ENCODE assay signal across 11 cellular contexts in the genomic region with DNA sequence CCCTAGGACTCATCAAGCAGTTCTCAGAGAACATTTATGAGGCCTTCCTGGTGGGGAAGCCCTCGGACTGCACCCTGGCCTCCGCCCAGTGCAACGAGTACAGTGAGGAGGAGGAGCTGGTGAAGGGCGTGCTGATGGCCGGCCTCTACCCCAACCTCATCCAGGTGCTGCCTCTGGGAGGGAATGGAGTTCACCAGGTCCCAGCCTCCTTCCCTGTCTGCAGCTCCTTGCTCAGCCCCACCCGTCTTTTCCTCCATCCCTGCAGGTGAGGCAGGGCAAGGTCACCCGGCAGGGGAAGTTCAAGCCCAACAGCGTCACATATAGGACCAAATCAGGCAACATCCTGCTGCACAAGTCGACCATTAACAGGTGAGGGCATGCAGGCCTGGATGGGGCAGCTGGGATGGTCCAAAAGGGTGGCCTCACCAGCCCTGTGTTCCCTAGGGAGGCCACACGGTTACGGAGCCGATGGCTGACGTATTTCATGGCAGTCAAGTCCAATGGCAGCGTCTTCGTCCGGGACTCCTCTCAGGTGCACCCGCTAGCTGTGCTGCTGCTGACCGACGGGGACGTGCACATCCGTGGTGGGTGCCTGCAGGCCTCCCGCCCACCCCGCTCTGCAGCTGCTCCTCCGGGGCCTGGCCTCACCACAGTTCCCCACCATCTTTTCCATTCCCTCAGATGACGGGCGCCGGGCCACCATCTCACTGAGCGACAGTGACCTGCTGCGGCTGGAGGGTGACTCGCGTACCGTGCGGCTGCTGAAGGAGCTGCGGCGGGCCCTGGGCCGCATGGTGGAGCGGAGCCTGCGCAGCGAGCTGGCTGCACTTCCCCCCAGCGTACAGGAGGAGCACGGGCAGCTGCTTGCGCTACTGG. TPM values are rescaled to one million over a fixed set of nuclear protein-coding genes. Genes with fewer than 3 reads are reported as not detected.
A peak's percentile ranks its signal among the peaks of the same experiment; 100 is the strongest.
DNase-seq lines count a peak whose midpoint lies in the region; ATAC-seq and TF ChIP-seq lines count a peak whose summit lies in the region.
"Had no signal": no experiment of that assay in that cellular context is flagged by ENCODE, and none has a peak within 500 bp of the region (broad histone marks: within the 10 kb centered on the region; RNA-seq: fewer than 3 reads in every experiment).

No MANE protein-coding gene starts in this region.

- H4K20me1 ChIP-seq in OCI-LY7 (ENCODE audit: insufficient read depth, low read length) (no peaks in the 10 kb centered on the region), neural cell (ENCODE audit: insufficient read depth) (no peaks in the 10 kb centered on the region)

- CTCF ChIA-PET in CD8-positive, alpha-beta T cell (lab: Charles Lee), result no interaction called here
- CTCF ChIA-PET in OCI-LY7 (lab: Charles Lee; ENCODE audit: unreplicated experiment), result no interaction called here

- no peaks in the 10 kb centered on the region for H3K27me3 Mint-ChIP-seq in CD8-positive, alpha-beta T cell (ENCODE audit: low read depth)
- no peaks in the 10 kb centered on the region for H3K27me3 Mint-ChIP-seq in endodermal cell (ENCODE audit: insufficient read depth)
- H3K27me3 Mint-ChIP-seq: activated CD4-positive, alpha-beta memory T cell treated with anti-CD3 and anti-CD28 coated beads, Interleukin-2, amount 10 ng/mL, durations not matched to agents 7 days and 5 days had no signal

- TF ChIP-seq RAD21 in neural cell (conservative IDR thresholded peaks at IDR 0.05), result no peak

- H2AFZ ChIP-seq in OCI-LY7 (ENCODE audit: low read length) (no peak overlapping the region), neural cell (ENCODE audit: low read depth, low read length) (no peak overlapping the region)

- H3K79me2 ChIP-seq in OCI-LY7 (ENCODE audit: insufficient read depth, low read depth, low read length), result no peaks in the 10 kb centered on the region
- no peaks in the 10 kb centered on the region for H3K79me2 ChIP-seq in neural cell (replicated peaks; ENCODE audit: insufficient read depth, low read length)

- H3K9me2 ChIP-seq in OCI-LY7 (ENCODE audit: insufficient read depth, low read length) (no peaks in the 10 kb centered on the region), neural cell (ENCODE audit: insufficient read depth, low read length) (no peaks in the 10 kb centered on the region)

- peak overlapping the region; percentile 50 for H3K27ac Mint-ChIP-seq in CD8-positive, alpha-beta T cell
- no peak overlapping the region for H3K27ac Mint-ChIP-seq in endodermal cell
- H3K27ac Mint-ChIP-seq: activated CD4-positive, alpha-beta memory T cell treated with anti-CD3 and anti-CD28 coated beads, Interleukin-2, amount 10 ng/mL, durations not matched to agents 7 days and 5 days had no signal

- no peak overlapping the region for H3K9ac ChIP-seq in endodermal cell (ENCODE audit: extremely low read depth, low read length, poor library complexity, severe bottlenecking)
- H3K9ac ChIP-seq in neural cell (ENCODE audit: low read length), result no peak overlapping the region

- H3K4me3 Mint-ChIP-seq in CD8-positive, alpha-beta T cell, result no peak overlapping the region
- no peak overlapping the region for H3K4me3 Mint-ChIP-seq in endodermal cell
- H3K4me3 Mint-ChIP-seq: activated CD4-positive, alpha-beta memory T cell treated with anti-CD3 and anti-CD28 coated beads, Interleukin-2, amount 10 ng/mL, durations not matched to agents 7 days and 5 days had no signal

- no peak overlapping the region for H3K4me2 ChIP-seq in OCI-LY7 (ENCODE audit: low read length)
- H3K4me2 ChIP-seq in neural cell (ENCODE audit: low read length), result no peak overlapping the region

- no peaks in the 10 kb centered on the region for H3K27me3 ChIP-seq in CD8-positive, alpha-beta T cell (ENCODE audit: insufficient read depth, low read length)
- H3K27me3 ChIP-seq in endodermal cell (ENCODE audit: control insufficient read depth, insufficient read depth, low read length, poor library complexity, severe bottlenecking) (no peaks in the 10 kb centered on the region), neural cell (ENCODE audit: insufficient read depth, low read depth, low read length) (no peaks in the 10 kb centered on the region), aorta (ENCODE audit: control insufficient read depth in 1 of 2, insufficient read depth in 2 of 2, low read length in 1 of 2) (no peaks in the 10 kb centered on the region)

- TF ChIP-seq CTCF in CD8-positive, alpha-beta T cell (IDR thresholded peaks at IDR 0.05), result no peak
- no peak for TF ChIP-seq CTCF in OCI-LY7 (conservative IDR thresholded peaks at IDR 0.05; ENCODE audit: low read length)
- TF ChIP-seq CTCF in endodermal cell (conservative IDR thresholded peaks at IDR 0.05), result no peak
- no peak for TF ChIP-seq CTCF in neural cell (IDR thresholded peaks at IDR 0.05; ENCODE audit: poor library complexity, severe bottlenecking)

- H3K9me3 Mint-ChIP-seq in CD8-positive, alpha-beta T cell, result no peaks in the 10 kb centered on the region
- no peaks in the 10 kb centered on the region for H3K9me3 Mint-ChIP-seq in endodermal cell
- H3K9me3 Mint-ChIP-seq: activated CD4-positive, alpha-beta memory T cell treated with anti-CD3 and anti-CD28 coated beads, Interleukin-2, amount 10 ng/mL, durations not matched to agents 7 days and 5 days had no signal

- no peak overlapping the region for H3K4me3 ChIP-seq in CD8-positive, alpha-beta T cell (ENCODE audit: low read depth, low read length)
- no peak overlapping the region for H3K4me3 ChIP-seq in OCI-LY7 (ENCODE audit: low read depth, low read length, poor library complexity, severe bottlenecking)
- no peak overlapping the region for H3K4me3 ChIP-seq in endodermal cell (ENCODE audit: low read length)
- no peak overlapping the region for H3K4me3 ChIP-seq in neural cell (ENCODE audit: low read length)
- H3K4me3 ChIP-seq in aorta (ENCODE audit: low read length in 2 of 2), result no peak overlapping the region

- POLR2A ChIA-PET in CD8-positive, alpha-beta T cell (lab: Charles Lee), result no interaction called here
- POLR2A ChIA-PET in OCI-LY7 (lab: Charles Lee), result interaction anchor here (0.6 kb wide), 1 partner anchor 331 kb away, joined by 4 read pairs; no protein-coding TSS in a partner anchor

- H3K4me1 ChIP-seq in CD8-positive, alpha-beta T cell (ENCODE audit: insufficient read depth, low read length), result no peaks in the 10 kb centered on the region
- no peaks in the 10 kb centered on the region for H3K4me1 ChIP-seq in OCI-LY7 (ENCODE audit: insufficient read depth, low read length, poor library complexity, severe bottlenecking)
- no peaks in the 10 kb centered on the region for H3K4me1 ChIP-seq in endodermal cell (ENCODE audit: control insufficient read depth, insufficient read depth, low read length)
- no peaks in the 10 kb centered on the region for H3K4me1 ChIP-seq in aorta (ENCODE audit: control insufficient read depth in 1 of 2, insufficient read depth in 2 of 2, low read length in 2 of 2)

- H3K9me3 ChIP-seq in CD8-positive, alpha-beta T cell (ENCODE audit: low read length), result no peaks in the 10 kb centered on the region
- no peaks in the 10 kb centered on the region for H3K9me3 ChIP-seq in OCI-LY7 (ENCODE audit: low read length)
- H3K9me3 ChIP-seq in endodermal cell (ENCODE audit: control insufficient read depth, low read length), result no peaks in the 10 kb centered on the region
- no peaks in the 10 kb centered on the region for H3K9me3 ChIP-seq in neural cell (ENCODE audit: low read length)
- no peaks in the 10 kb centered on the region for H3K9me3 ChIP-seq in aorta (ENCODE audit: control insufficient read depth, low read length)

- no peak for DNase-seq in CD8-positive, alpha-beta T cell
- no peak for DNase-seq in OCI-LY7 (ENCODE audit: low spot score)
- no peak for DNase-seq in endodermal cell
- no peak for DNase-seq in aorta
- no peak for DNase-seq in NCI-H446 (lab: John Stamatoyannopoulos, UW)
- DNase-seq: activated CD4-positive, alpha-beta memory T cell treated with anti-CD3 and anti-CD28 coated beads, Interleukin-2, amount 10 ng/mL, durations not matched to agents 7 days and 5 days; NCI-H146 had no signal

- H3K36me3 ChIP-seq in CD8-positive, alpha-beta T cell (ENCODE audit: insufficient read depth, low read length), result peaks cover 44% of the 10 kb centered on the region
- peaks cover 75% of the 10 kb centered on the region for H3K36me3 ChIP-seq in OCI-LY7 (ENCODE audit: insufficient read depth, low read length)
- peaks cover 89% of the 10 kb centered on the region for H3K36me3 ChIP-seq in endodermal cell (ENCODE audit: control insufficient read depth, insufficient read depth, low read length)
- H3K36me3 ChIP-seq in neural cell (ENCODE audit: insufficient read depth, low read length), result no peaks in the 10 kb centered on the region
- peaks cover 0 to 5% of the 10 kb centered on the region in 2 donors for H3K36me3 ChIP-seq in aorta (ENCODE audit: control insufficient read depth in 1 of 2, insufficient read depth in 2 of 2, low read length in 1 of 2)

- TF ChIP-seq EP300 in neural cell (conservative IDR thresholded peaks at IDR 0.05; ENCODE audit: poor library complexity, severe bottlenecking), result no peak

- H3K4me1 Mint-ChIP-seq in CD8-positive, alpha-beta T cell (ENCODE audit: low read depth), result no peaks in the 10 kb centered on the region
- H3K4me1 Mint-ChIP-seq in endodermal cell, result no peaks in the 10 kb centered on the region
- H3K4me1 Mint-ChIP-seq: activated CD4-positive, alpha-beta memory T cell treated with anti-CD3 and anti-CD28 coated beads, Interleukin-2, amount 10 ng/mL, durations not matched to agents 7 days and 5 days had no signal

- peaks cover 72% of the 10 kb centered on the region for H3K36me3 Mint-ChIP-seq in CD8-positive, alpha-beta T cell
- peaks cover 64% of the 10 kb centered on the region for H3K36me3 Mint-ChIP-seq in endodermal cell (ENCODE audit: low read depth)

- intact Hi-C loops in CD8-positive, alpha-beta T cell (cut with DNase I, micrococcal nuclease), result no loop called here
- intact Hi-C loops in OCI-LY7 (cut with micrococcal nuclease; ENCODE audit: unreplicated experiment), result loop anchor here (5.0 kb wide), 1 partner anchor 143 kb away; no protein-coding TSS in a partner anchor
- intact Hi-C loops in aorta (cut with DNase I), result no loop called here

- BruUV-seq in OCI-LY7 (replicated peaks; lab: Mats Ljungman, UMichigan), result TSS peak; percentile 56

- 96 to 97% methylated on average over 29 to 42 of the region's 42 CpGs for WGBS in endodermal cell (ENCODE audit: insufficient coverage in 1 of 2, insufficient read length in 1 of 2), 2 experiments
- WGBS in aorta, 2 donors, result 76 to 77% methylated on average over 42 of the region's 42 CpGs

- no peak for ATAC-seq in CD8-positive, alpha-beta T cell
- no peak for ATAC-seq in aorta (ENCODE audit: low FRiP score)
- no peak for ATAC-seq in HG02840 (IDR thresholded peaks at IDR 0.05; ENCODE audit: low FRiP score, unreplicated experiment)
- no peak for ATAC-seq in HG02981 (IDR thresholded peaks at IDR 0.05; ENCODE audit: unreplicated experiment)

- H3K27ac ChIP-seq in CD8-positive, alpha-beta T cell (ENCODE audit: low read depth, low read length), result no peak overlapping the region
- H3K27ac ChIP-seq in OCI-LY7 (ENCODE audit: low read depth, low read length, poor library complexity, severe bottlenecking) (no peak overlapping the region), endodermal cell (ENCODE audit: low read depth, low read length) (peak overlapping the region; percentile 49), neural cell (ENCODE audit: low read length) (no peak overlapping the region), aorta (ENCODE audit: low read depth in 1 of 2, low read length in 2 of 2) (no peak overlapping the region)
- H3K27ac ChIP-seq: epithelial cell of prostate had no signal

- no peaks in the 10 kb centered on the region for H3F3A ChIP-seq in neural cell (ENCODE audit: insufficient read depth, low read length, poor library complexity, severe bottlenecking)

RNA-seq across cellular contexts. Expression of a gene that starts 46.5 kb away (rescaled TPM):
- 10 to 100 TPM; 80.7 to 83.4 TPM for total RNA-seq in CD8-positive, alpha-beta T cell
- 93.0 and 102 TPM in 2 replicates for total RNA-seq in OCI-LY7 (2014; rRNA removed; shearing (Covaris generic))
- total RNA-seq in OCI-LY7 (2022) (96.6 and 104 TPM in 2 replicates), endodermal cell (100 to 1,000 TPM; 104 to 113 TPM), aorta (10 to 100 TPM; 47.6 to 53.6 TPM)
- polyA plus RNA-seq in endodermal cell (2013, experiment 1 of 2), result 96.9 TPM
- polyA plus RNA-seq in endodermal cell (2013, experiment 2 of 2), result 86.5 TPM
- polyA plus RNA-seq in neural cell (101 and 115 TPM in 2 replicates), aorta (10 to 100 TPM; 12.8 to 54.2 TPM)
- polyA minus RNA-seq in neural cell, result 114 and 117 TPM in 2 replicates
